In genomic region chr2:97645700-97646629, GRCh38 we compare ENCODE assay signal across 1 cellular context.
TF ChIP-seq lines count a peak whose summit lies in the region.

Gene COX5B, plus strand, starts transcription at chr2:97646062. Its CDS starts 25 bp downstream, at chr2:97646087.

TF ChIP-seq in HepG2, 621 proteins besides CTCF, POLR2A, EP300 and RAD21 (continued from another document and continues in another):
- TF ChIP-seq ZHX2 (IDR thresholded peaks at IDR 0.05; ENCODE audit: low read depth) (0 out of 2 replicates have a peak, but pooled peaks have one; percentile 44), ZHX2 (CRISPR knock-in tag; IDR thresholded peaks at IDR 0.05; ENCODE audit: borderline replicate concordance) (no peak; the same call in 1 of the 2 replicates), MAFF (IDR thresholded peaks at IDR 0.05; ENCODE audit: low read depth, low read length) (no peak), MAFG (CRISPR knock-in tag; IDR thresholded peaks at IDR 0.05) (no peak), KAT2B (IDR thresholded peaks at IDR 0.05; ENCODE audit: borderline replicate concordance, low read depth, low read length) (no peak), ZNF10 (CRISPR knock-in tag; IDR thresholded peaks at IDR 0.05; ENCODE audit: borderline replicate concordance, low read depth) (no peak), ZFY (CRISPR knock-in tag; IDR thresholded peaks at IDR 0.05) (peak; percentile 99), ZNF567 (CRISPR knock-in tag; IDR thresholded peaks at IDR 0.05; ENCODE audit: borderline replicate concordance) (peak; percentile 95), ZNF770 (CRISPR knock-in tag; IDR thresholded peaks at IDR 0.05) (no peak), ISX (CRISPR knock-in tag; conservative IDR thresholded peaks at IDR 0.05) (0 out of 2 replicates have a peak, but pooled peaks have one; percentile 87), BRCA1 (CRISPR knock-in tag; IDR thresholded peaks at IDR 0.05) (peak; percentile 88; the same call in 1 of the 2 replicates), MED8 (CRISPR knock-in tag; IDR thresholded peaks at IDR 0.05; ENCODE audit: insufficient replicate concordance) (peak; percentile 32), ZNF512B (CRISPR knock-in tag; IDR thresholded peaks at IDR 0.05; ENCODE audit: borderline replicate concordance) (peak; percentile 77; the same call in 1 of the 2 replicates), ZSCAN30 (CRISPR knock-in tag; IDR thresholded peaks at IDR 0.05) (no peak), DRAP1 (CRISPR knock-in tag; IDR thresholded peaks at IDR 0.05) (peak; percentile 99), TCF7 (IDR thresholded peaks at IDR 0.05; ENCODE audit: low read depth) (no peak), CBX1 (IDR thresholded peaks at IDR 0.05; ENCODE audit: low read depth) (peak; percentile 52), ZFP36L2 (CRISPR knock-in tag; IDR thresholded peaks at IDR 0.05) (no peak), NCOA5 (CRISPR knock-in tag; IDR thresholded peaks at IDR 0.05) (0 out of 2 replicates have a peak, but pooled peaks have one; percentile 24), ZNF549 (CRISPR knock-in tag; IDR thresholded peaks at IDR 0.05) (no peak), YEATS2 (CRISPR knock-in tag; IDR thresholded peaks at IDR 0.05; ENCODE audit: borderline replicate concordance) (peak; percentile 73; the same call in 1 of the 2 replicates), ZFP82 (CRISPR knock-in tag; IDR thresholded peaks at IDR 0.05; ENCODE audit: borderline replicate concordance) (peak; percentile 79; the same call in 1 of the 2 replicates), SMC3 (IDR thresholded peaks at IDR 0.05; ENCODE audit: low read length) (no peak), AHR (CRISPR knock-in tag; IDR thresholded peaks at IDR 0.05) (no peak; the same call in 1 of the 2 replicates), AKNA (CRISPR knock-in tag; IDR thresholded peaks at IDR 0.05; ENCODE audit: borderline replicate concordance) (no peak), ZNF570 (CRISPR knock-in tag; IDR thresholded peaks at IDR 0.05; ENCODE audit: borderline replicate concordance) (no peak), ZNF12 (CRISPR knock-in tag; IDR thresholded peaks at IDR 0.05) (no peak), NONO (IDR thresholded peaks at IDR 0.05) (no peak), NONO (CRISPR knock-in tag; conservative IDR thresholded peaks at IDR 0.05) (peak; percentile 58; the same call in 1 of the 2 replicates), SIN3B (IDR thresholded peaks at IDR 0.05; ENCODE audit: low read length) (no peak), GATA4 (IDR thresholded peaks at IDR 0.05; ENCODE audit: borderline replicate concordance, low read depth) (no peak; the same call in 1 of the 2 replicates), ARID2 (CRISPR knock-in tag; IDR thresholded peaks at IDR 0.05; ENCODE audit: borderline replicate concordance) (peak; percentile 43; the same call in 1 of the 2 replicates), HOMEZ (CRISPR knock-in tag; IDR thresholded peaks at IDR 0.05; ENCODE audit: low read depth) (no peak; the same call in 1 of the 2 replicates), NR2F6 (IDR thresholded peaks at IDR 0.05) (no peak), NR2F6 (CRISPR knock-in tag; IDR thresholded peaks at IDR 0.05) (0 out of 2 replicates have a peak, but pooled peaks have one; percentile 9), ZNF691 (CRISPR knock-in tag; IDR thresholded peaks at IDR 0.05; ENCODE audit: borderline replicate concordance, low read depth) (0 out of 2 replicates have a peak, but pooled peaks have one; percentile 7), TFE3 (CRISPR knock-in tag; IDR thresholded peaks at IDR 0.05) (peak; percentile 50; the same call in 1 of the 2 replicates), MTERF4 (CRISPR knock-in tag; IDR thresholded peaks at IDR 0.05) (peak; percentile 43; the same call in 1 of the 2 replicates), SCMH1 (CRISPR knock-in tag; IDR thresholded peaks at IDR 0.05; ENCODE audit: borderline replicate concordance) (no peak)
